12 cellular contexts compared by ENCODE assay signal in the genomic region with DNA sequence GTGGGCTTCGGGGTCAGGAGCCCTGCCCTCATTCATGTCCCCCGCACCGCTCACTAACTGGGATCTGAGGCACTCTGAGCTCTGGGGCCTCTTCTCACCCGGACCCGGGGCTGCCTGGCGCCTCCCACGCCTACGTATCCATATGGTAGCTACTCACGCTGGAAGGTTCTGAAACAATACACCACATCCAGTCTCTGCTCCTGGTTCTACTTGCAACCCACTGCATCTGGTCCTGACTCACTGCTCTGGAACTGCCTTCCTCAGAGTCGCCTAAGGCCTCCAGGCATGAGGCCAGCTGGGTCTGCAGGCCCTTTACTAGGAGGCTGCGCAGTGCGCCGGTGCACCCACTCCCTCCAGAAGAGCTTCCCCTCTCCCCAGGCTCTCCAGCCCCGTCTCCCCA. TPM values are rescaled to one million over a fixed set of nuclear protein-coding genes. Genes with fewer than 3 reads are reported as not detected.
A peak's percentile ranks its signal among the peaks of the same experiment; 100 is the strongest.
DNase-seq lines count a peak whose midpoint lies in the region; ATAC-seq and TF ChIP-seq lines count a peak whose summit lies in the region.
"Had no signal": no experiment of that assay in that cellular context is flagged by ENCODE, and none has a peak within 500 bp of the region (broad histone marks: within the 10 kb centered on the region; RNA-seq: fewer than 3 reads in every experiment).

No MANE protein-coding gene starts in this region.

- no peaks in the 10 kb centered on the region for H3K27me3 Mint-ChIP-seq in activated CD4-positive, alpha-beta T cell treated with anti-CD3 and anti-CD28 coated beads for 36 hours
- H3K27me3 Mint-ChIP-seq in activated CD4-positive, alpha-beta memory T cell treated with anti-CD3 and anti-CD28 coated beads, Interleukin-2, amount 10 ng/mL, durations not matched to agents 7 days and 5 days, result no peaks in the 10 kb centered on the region

- no peaks in the 10 kb centered on the region for H3K9me3 Mint-ChIP-seq in activated CD4-positive, alpha-beta T cell treated with anti-CD3 and anti-CD28 coated beads for 36 hours (ENCODE audit: low read depth)
- no peaks in the 10 kb centered on the region for H3K9me3 Mint-ChIP-seq in activated CD4-positive, alpha-beta memory T cell treated with anti-CD3 and anti-CD28 coated beads, Interleukin-2, amount 10 ng/mL, durations not matched to agents 7 days and 5 days

- POLR2A ChIA-PET in activated CD4-positive, alpha-beta T cell treated with anti-CD3 and anti-CD28 coated beads for 36 hours (lab: Charles Lee), result interaction anchor here (0.7 to 0.9 kb wide), 2 partner anchors 11 to 154 kb away, joined by 3 read pairs; no protein-coding TSS in a partner anchor
- POLR2A ChIA-PET in activated CD4-positive, alpha-beta memory T cell treated with anti-CD3 and anti-CD28 coated beads, Interleukin-2, amount 10 ng/mL, durations not matched to agents 7 days and 5 days (lab: Charles Lee), result interaction anchor here (0.7 to 4.8 kb wide), 2 partner anchors 17 to 288 kb away, joined by 3 to 51 read pairs; no protein-coding TSS in a partner anchor

- CTCF ChIA-PET in activated CD4-positive, alpha-beta T cell treated with anti-CD3 and anti-CD28 coated beads for 36 hours (lab: Charles Lee), result no interaction called here
- CTCF ChIA-PET in activated CD4-positive, alpha-beta memory T cell treated with anti-CD3 and anti-CD28 coated beads, Interleukin-2, amount 10 ng/mL, durations not matched to agents 7 days and 5 days (lab: Charles Lee), result interaction anchor here (0.9 kb wide), 1 partner anchor 20 kb away, joined by 3 read pairs; no protein-coding TSS in a partner anchor

- no peak overlapping the region for H3K4me3 ChIP-seq in skin epidermis
- H3K4me3 ChIP-seq: A549, pancreas had no signal

- TF ChIP-seq CTCF in GM13976 (IDR thresholded peaks at IDR 0.05; ENCODE audit: borderline replicate concordance, control extremely low read depth, extremely low read depth, insufficient read depth, missing control alignments), result no peak

- in situ Hi-C loops in GM13976 (cut with MboI; ENCODE audit: low sequenced_read_pairs, unreplicated experiment), result no loop called here

- H3K36me3 Mint-ChIP-seq in activated CD4-positive, alpha-beta T cell treated with anti-CD3 and anti-CD28 coated beads for 36 hours (ENCODE audit: low read depth), result peaks cover 71% of the 10 kb centered on the region
- peaks cover 84% of the 10 kb centered on the region for H3K36me3 Mint-ChIP-seq in activated CD4-positive, alpha-beta memory T cell treated with anti-CD3 and anti-CD28 coated beads, Interleukin-2, amount 10 ng/mL, durations not matched to agents 7 days and 5 days (ENCODE audit: low read depth)

- H3K4me3 Mint-ChIP-seq in activated CD4-positive, alpha-beta T cell treated with anti-CD3 and anti-CD28 coated beads for 36 hours, result no peak overlapping the region
- no peak overlapping the region for H3K4me3 Mint-ChIP-seq in activated CD4-positive, alpha-beta memory T cell treated with anti-CD3 and anti-CD28 coated beads, Interleukin-2, amount 10 ng/mL, durations not matched to agents 7 days and 5 days

- H3K27ac Mint-ChIP-seq in activated CD4-positive, alpha-beta T cell treated with anti-CD3 and anti-CD28 coated beads for 36 hours, result peak overlapping the region; percentile 40
- H3K27ac Mint-ChIP-seq in activated CD4-positive, alpha-beta memory T cell treated with anti-CD3 and anti-CD28 coated beads, Interleukin-2, amount 10 ng/mL, durations not matched to agents 7 days and 5 days, result peak overlapping the region; percentile 38

- H3K4me1 Mint-ChIP-seq in activated CD4-positive, alpha-beta T cell treated with anti-CD3 and anti-CD28 coated beads for 36 hours, result peaks cover 59% of the 10 kb centered on the region
- H3K4me1 Mint-ChIP-seq in activated CD4-positive, alpha-beta memory T cell treated with anti-CD3 and anti-CD28 coated beads, Interleukin-2, amount 10 ng/mL, durations not matched to agents 7 days and 5 days, result peaks cover 54% of the 10 kb centered on the region

- H3K27ac ChIP-seq in skin epidermis, result peak overlapping the region in 11 of 21 experiments; percentile 14 to 80 (median 48)
- H3K27ac ChIP-seq: A549, pancreas had no signal

- no peak for DNase-seq in activated CD4-positive, alpha-beta T cell treated with anti-CD3 and anti-CD28 coated beads for 36 hours
- no peak for DNase-seq in activated CD4-positive, alpha-beta T cell treated with anti-CD3 and anti-CD28 coated beads, Interleukin-2, amount 50 U/mL, for 4 hours
- DNase-seq in activated CD4-positive, alpha-beta memory T cell treated with anti-CD3 and anti-CD28 coated beads, Interleukin-2, amount 10 ng/mL, durations not matched to agents 7 days and 5 days, result no peak
- DNase-seq in fibroblast of gingiva (ENCODE audit: low read depth), result peak; percentile 81
- no peak for DNase-seq in GM13976 (ENCODE audit: low spot score)
- no peak for DNase-seq in activated T-cell treated with anti-CD3 and anti-CD28 coated beads for 4 hours
- DNase-seq: central memory CD4-positive, alpha-beta T cell; NCI-H526 had no signal

- intact Hi-C loops in activated CD4-positive, alpha-beta T cell treated with anti-CD3 and anti-CD28 coated beads for 36 hours (cut with DNase I, micrococcal nuclease), result no loop called here

- ATAC-seq in activated CD4-positive, alpha-beta T cell treated with anti-CD3 and anti-CD28 coated beads for 36 hours, result no peak
- ATAC-seq in HG03039 (IDR thresholded peaks at IDR 0.05; ENCODE audit: unreplicated experiment), result no peak
- ATAC-seq: pancreas had no signal

RNA-seq across cellular contexts. Expression of a gene that starts 18.1 kb away (rescaled TPM):
- 10 to 100 TPM; 90.1 to 92.5 TPM for total RNA-seq in activated CD4-positive, alpha-beta T cell treated with anti-CD3 and anti-CD28 coated beads for 36 hours
- total RNA-seq in activated CD4-positive, alpha-beta memory T cell treated with anti-CD3 and anti-CD28 coated beads, Interleukin-2, amount 10 ng/mL, durations not matched to agents 7 days and 5 days, result 10 to 100 TPM; 95.4 to 96.8 TPM

RNA-seq across cellular contexts. Expression of a gene that starts 40.5 kb away (rescaled TPM):
- 100 to 1,000 TPM; 109 to 130 TPM for total RNA-seq in activated CD4-positive, alpha-beta T cell treated with anti-CD3 and anti-CD28 coated beads for 36 hours
- 100 to 1,000 TPM; 288 to 309 TPM for total RNA-seq in activated CD4-positive, alpha-beta memory T cell treated with anti-CD3 and anti-CD28 coated beads, Interleukin-2, amount 10 ng/mL, durations not matched to agents 7 days and 5 days
